Comparison of ENCODE assay signal across 12 cellular contexts in genomic region chr10:102781089-102781920, GRCh38. TPM values are rescaled to one million over a fixed set of nuclear protein-coding genes. Genes with fewer than 3 reads are reported as not detected.
DNase-seq lines count a peak whose midpoint lies in the region; ATAC-seq and TF ChIP-seq lines count a peak whose summit lies in the region.
"Had no signal": no experiment of that assay in that cellular context is flagged by ENCODE, and none has a peak within 500 bp of the region (broad histone marks: within the 10 kb centered on the region; RNA-seq: fewer than 3 reads in every experiment).

No MANE protein-coding gene starts in this region.

- H3K27ac ChIP-seq in colonic mucosa (peak overlapping the region; percentile 35), mucosa of rectum (ENCODE audit: low read depth in 2 of 2, low read length in 2 of 2) (peak overlapping the region; percentile 17 to 52), thyroid gland (peak overlapping the region; percentile 96 to 98 (median 98))

- H3K36me3 Mint-ChIP-seq in activated T-cell treated with anti-CD3 and anti-CD28 coated beads, Interleukin-2, amount 50 U/mL, for 24 hours (ENCODE audit: low read depth): peaks cover 27% of the 10 kb centered on the region
- H3K36me3 Mint-ChIP-seq in activated T-cell treated with anti-CD3 and anti-CD28 coated beads, Interleukin-2, amount 50 U/mL, for 4 hours (ENCODE audit: insufficient read depth): peaks cover 9% of the 10 kb centered on the region

- peak overlapping the region; percentile 35 for H3K27ac Mint-ChIP-seq in activated T-cell treated with anti-CD3 and anti-CD28 coated beads, Interleukin-2, amount 50 U/mL, for 24 hours
- H3K27ac Mint-ChIP-seq: naive B cell had no signal

- H3K4me3 ChIP-seq in colonic mucosa (no peak overlapping the region), mucosa of rectum (ENCODE audit: low read length in 2 of 2) (no peak overlapping the region), thyroid gland (replicated peaks in 1 of 3) (no peak overlapping the region)

- WGBS in thyroid gland, 2 donors: 39% methylated on average over 7 to 8 of the region's 8 CpGs

- TF ChIP-seq CTCF in colonic mucosa (IDR thresholded peaks at IDR 0.05) (no peak), thyroid gland (IDR thresholded peaks at IDR 0.05) (no peak)

- no peak for DNase-seq in activated T-cell treated with anti-CD3 and anti-CD28 coated beads, Interleukin-2, amount 50 U/mL, for 24 hours
- DNase-seq in activated T-cell treated with anti-CD3 and anti-CD28 coated beads, Interleukin-2, amount 50 U/mL, for 4 hours: no peak
- no peak for DNase-seq in colonic mucosa
- DNase-seq in thyroid gland: no peak
- DNase-seq in activated effector memory CD4-positive, alpha-beta T cell treated with anti-CD3 and anti-CD28 coated beads, Interleukin-2, amount 50 U/mL, for 16 hours: no peak
- DNase-seq in NCI-H2107 treated with DMSO at 0.1 percent for 48 hours (lab: John Stamatoyannopoulos, UW; ENCODE audit: unreplicated experiment): no peak
- no peak for DNase-seq in NCI-H2029 treated with DMSO at 0.1 percent for 48 hours (lab: John Stamatoyannopoulos, UW)
- DNase-seq: 8988T, naive B cell had no signal

- peaks cover 59% of the 10 kb centered on the region for H3K4me1 Mint-ChIP-seq in activated T-cell treated with anti-CD3 and anti-CD28 coated beads, Interleukin-2, amount 50 U/mL, for 24 hours (ENCODE audit: low read depth)
- H3K4me1 Mint-ChIP-seq in activated T-cell treated with anti-CD3 and anti-CD28 coated beads, Interleukin-2, amount 50 U/mL, for 4 hours (ENCODE audit: low read depth): peaks cover 46% of the 10 kb centered on the region

- H3K9me3 ChIP-seq in colonic mucosa (no peaks in the 10 kb centered on the region), mucosa of rectum (ENCODE audit: control insufficient read depth in 2 of 2, low read length in 2 of 2) (no peaks in the 10 kb centered on the region), thyroid gland (no peaks in the 10 kb centered on the region)

- no peak overlapping the region for H3K9ac ChIP-seq in colonic mucosa (ENCODE audit: low read depth in 2 of 2, low read length in 2 of 2)
- no peak overlapping the region for H3K9ac ChIP-seq in mucosa of rectum (ENCODE audit: low read depth in 1 of 2, low read length in 2 of 2)

- H3K36me3 ChIP-seq in colonic mucosa (no peaks in the 10 kb centered on the region), mucosa of rectum (ENCODE audit: control insufficient read depth in 2 of 2, insufficient read depth in 2 of 2, low read length in 2 of 2) (peaks cover 0 to 6% of the 10 kb centered on the region in 2 donors), thyroid gland (no peaks in the 10 kb centered on the region)

- TF ChIP-seq POLR2A in thyroid gland (IDR thresholded peaks at IDR 0.05): peak in 1 of 2 donors; percentile 8

- H3K27me3 ChIP-seq in colonic mucosa: no peaks in the 10 kb centered on the region
- no peaks in the 10 kb centered on the region for H3K27me3 ChIP-seq in mucosa of rectum (ENCODE audit: control insufficient read depth in 2 of 2, insufficient read depth in 2 of 2, low read length in 2 of 2)
- H3K27me3 ChIP-seq in thyroid gland: no peaks in the 10 kb centered on the region

- H3K9me3 Mint-ChIP-seq in activated T-cell treated with anti-CD3 and anti-CD28 coated beads, Interleukin-2, amount 50 U/mL, for 24 hours: no peaks in the 10 kb centered on the region
- no peaks in the 10 kb centered on the region for H3K9me3 Mint-ChIP-seq in activated T-cell treated with anti-CD3 and anti-CD28 coated beads, Interleukin-2, amount 50 U/mL, for 4 hours
- H3K9me3 Mint-ChIP-seq: naive B cell had no signal

- intact Hi-C loops in colonic mucosa (cut with DNase I): no loop called here
- intact Hi-C loops in thyroid gland (cut with DNase I): no loop called here

- H3K27me3 Mint-ChIP-seq in activated T-cell treated with anti-CD3 and anti-CD28 coated beads, Interleukin-2, amount 50 U/mL, for 24 hours: no peaks in the 10 kb centered on the region
- H3K27me3 Mint-ChIP-seq in activated T-cell treated with anti-CD3 and anti-CD28 coated beads, Interleukin-2, amount 50 U/mL, for 4 hours (ENCODE audit: low read depth): no peaks in the 10 kb centered on the region
- H3K27me3 Mint-ChIP-seq: naive B cell had no signal

- no peak overlapping the region for H3K4me3 Mint-ChIP-seq in activated T-cell treated with anti-CD3 and anti-CD28 coated beads, Interleukin-2, amount 50 U/mL, for 24 hours
- H3K4me3 Mint-ChIP-seq in activated T-cell treated with anti-CD3 and anti-CD28 coated beads, Interleukin-2, amount 50 U/mL, for 4 hours: no peak overlapping the region

- ATAC-seq in activated T-cell treated with anti-CD3 and anti-CD28 coated beads, Interleukin-2, amount 50 U/mL, for 4 hours: no peak

- H3K4me1 ChIP-seq in colonic mucosa: no peaks in the 10 kb centered on the region
- peaks cover 17 to 27% of the 10 kb centered on the region in 2 donors for H3K4me1 ChIP-seq in mucosa of rectum (ENCODE audit: control insufficient read depth in 2 of 2, insufficient read depth in 2 of 2, low read length in 2 of 2)
- H3K4me1 ChIP-seq in thyroid gland: peaks cover 91 to 97% of the 10 kb centered on the region in 2 donors

RNA-seq across cellular contexts. Expression of gene WBP1L, which starts 37.6 kb away (rescaled TPM):
- total RNA-seq in activated T-cell treated with anti-CD3 and anti-CD28 coated beads, Interleukin-2, amount 50 U/mL, for 4 hours: 10 to 100 TPM; 12.8 to 15.1 (median 14.0) TPM
- total RNA-seq in colonic mucosa: 10 to 100 TPM; 32.3 to 42.7 TPM
- total RNA-seq in thyroid gland: 100 to 1,000 TPM; 194 to 384 (median 314) TPM

RNA-seq across cellular contexts. Expression of gene CYP17A1, which starts 55.9 kb away (rescaled TPM):
- 1 to 10 TPM; 1.2 to 1.9 (median 1.5) TPM for total RNA-seq in activated T-cell treated with anti-CD3 and anti-CD28 coated beads, Interleukin-2, amount 50 U/mL, for 4 hours
- total RNA-seq in colonic mucosa (1 to 10 TPM in 1 of 2 donors, not detected in 1; 7.7 TPM), thyroid gland (10 to 100 TPM in 3 of 4 donors, 1 to 10 TPM in 1; 4.0 to 29.1 (median 15.9) TPM)
- total RNA-seq: Daoy, frontal cortex had no signal

Comparison
In these comparisons a context has a peak if more than half of its experiments do, and no peak if none do; other contexts are left out.
1. H3K27ac ChIP-seq: peak in every context shown above with its lines; median percentile 98 in thyroid gland; 35 in colonic mucosa; 34 in mucosa of rectum.
2. RNA of gene WBP1L, which starts 37.6 kb away (total RNA-seq): 194 to 384 TPM in thyroid gland; 32.3 to 42.7 TPM in colonic mucosa and 12.8 to 15.1 TPM in activated T-cell treated with anti-CD3 and anti-CD28 coated beads, Interleukin-2, amount 50 U/mL, for 4 hours; every median in the first group is over 4 times any median in the second.